In genomic region chr2:158651358-158652057, GRCh38 we compare ENCODE assay signal across 14 cellular contexts.
DNase-seq lines count a peak whose midpoint lies in the region; ATAC-seq, FAIRE-seq and TF ChIP-seq lines count a peak whose summit lies in the region.
"Had no signal": no experiment of that assay in that cellular context is flagged by ENCODE, and none has a peak within 500 bp of the region (broad histone marks: within the 10 kb centered on the region; RNA-seq: fewer than 3 reads in every experiment).

No MANE protein-coding gene starts in this region.

- no peak for TF ChIP-seq CTCF in heart left ventricle (IDR thresholded peaks at IDR 0.05)
- TF ChIP-seq CTCF in pancreas (IDR thresholded peaks at IDR 0.05), result no peak
- TF ChIP-seq CTCF in psoas muscle (IDR thresholded peaks at IDR 0.05), result no peak
- no peak for TF ChIP-seq CTCF in tibial nerve (IDR thresholded peaks at IDR 0.05)

- H3K4me3 ChIP-seq in CD4-positive, CD25-positive, alpha-beta regulatory T cell (ENCODE audit: low read depth, low read length), result no peak overlapping the region
- no peak overlapping the region for H3K4me3 ChIP-seq in Jurkat, Clone E6-1 (ENCODE audit: low read length)
- H3K4me3 ChIP-seq in heart left ventricle (no peak overlapping the region), pancreas (peak overlapping the region in 1 of 4 donors; percentile 19), psoas muscle (no peak overlapping the region), tibial nerve (no peak overlapping the region)
- H3K4me3 ChIP-seq: GM23338 had no signal

- FAIRE-seq in pancreas (lab: Jason Lieb, UNC), result no peak
- FAIRE-seq: G401.6, HTR-8/SVneo had no signal

- intact Hi-C loops in heart left ventricle (cut with DNase I), result no loop called here
- intact Hi-C loops in pancreas (cut with DNase I), result no loop called here
- intact Hi-C loops in psoas muscle (cut with DNase I), result no loop called here

- no peak overlapping the region for H3K27ac ChIP-seq in CD4-positive, CD25-positive, alpha-beta regulatory T cell (ENCODE audit: insufficient read depth, low read length, poor library complexity, severe bottlenecking)
- H3K27ac ChIP-seq in heart left ventricle, result peak overlapping the region in 2 of 12 donors; percentile 13 to 23
- peak overlapping the region; percentile 43 to 76 (median 60) for H3K27ac ChIP-seq in pancreas
- H3K27ac ChIP-seq in psoas muscle, result no peak overlapping the region
- H3K27ac ChIP-seq in tibial nerve, result no peak overlapping the region
- H3K27ac ChIP-seq: C4-2B had no signal

- no peak for ATAC-seq in CD4-positive, CD25-positive, alpha-beta regulatory T cell (ENCODE audit: low read depth in 2 of 2)
- ATAC-seq in heart left ventricle (peak; percentile 72 to 91 (median 86)), pancreas (peak; percentile 94 to 97 (median 96)), psoas muscle (no peak), HG02642 (IDR thresholded peaks at IDR 0.05; ENCODE audit: poor library complexity, unreplicated experiment) (no peak)

- no peaks in the 10 kb centered on the region for H3K27me3 ChIP-seq in CD4-positive, CD25-positive, alpha-beta regulatory T cell (ENCODE audit: control insufficient read depth, insufficient read depth, low read length)
- H3K27me3 ChIP-seq in heart left ventricle (no peaks in the 10 kb centered on the region), pancreas (no peaks in the 10 kb centered on the region), psoas muscle (ENCODE audit: insufficient read depth in 3 of 3, low read length in 2 of 3) (no peaks in the 10 kb centered on the region), tibial nerve (no peaks in the 10 kb centered on the region)

- TF ChIP-seq EP300 in tibial nerve (IDR thresholded peaks at IDR 0.05), result no peak

- TF ChIP-seq POLR2A in heart left ventricle (IDR thresholded peaks at IDR 0.05), result no peak
- no peak for TF ChIP-seq POLR2A in tibial nerve (IDR thresholded peaks at IDR 0.05)

- 69 to 85% (median 73%) methylated on average over 6 of the region's 6 CpGs for WGBS in heart left ventricle, 4 donors
- 43 to 45% methylated on average over 6 of the region's 6 CpGs for WGBS in pancreas, 2 donors
- 79 to 93% (median 90%) methylated on average over 6 of the region's 6 CpGs for WGBS in psoas muscle, 3 donors
- WGBS in tibial nerve, 2 donors, result 92 to 94% methylated on average over 6 of the region's 6 CpGs

- no peaks in the 10 kb centered on the region for H3K27me3 Mint-ChIP-seq in CD4-positive, CD25-positive, alpha-beta regulatory T cell

- no peaks in the 10 kb centered on the region for H3K36me3 ChIP-seq in CD4-positive, CD25-positive, alpha-beta regulatory T cell (ENCODE audit: control insufficient read depth, insufficient read depth, low read length)
- H3K36me3 ChIP-seq in heart left ventricle (peaks cover 0 to 17% (median 0%) of the 10 kb centered on the region in 9 donors), pancreas (no peaks in the 10 kb centered on the region), psoas muscle (ENCODE audit: insufficient read depth in 1 of 2, low read depth in 1 of 2) (peaks cover 0 to 3% of the 10 kb centered on the region in 2 donors), tibial nerve (peaks cover 0 to 21% (median 0%) of the 10 kb centered on the region in 3 donors)

- H3K36me3 Mint-ChIP-seq in CD4-positive, CD25-positive, alpha-beta regulatory T cell, result peaks cover 17% of the 10 kb centered on the region

- no peaks in the 10 kb centered on the region for H3K4me1 Mint-ChIP-seq in CD4-positive, CD25-positive, alpha-beta regulatory T cell

- no peak overlapping the region for H3K4me3 Mint-ChIP-seq in CD4-positive, CD25-positive, alpha-beta regulatory T cell
- H3K4me3 Mint-ChIP-seq: GM23338 had no signal

- peak in 1 of 3 donors; percentile 3 for DNase-seq in CD4-positive, CD25-positive, alpha-beta regulatory T cell
- peak; percentile 81 for DNase-seq in Jurkat, Clone E6-1 (ENCODE audit: low read depth, low spot score)
- DNase-seq in heart left ventricle, result peak in 1 of 5 donors; percentile 56
- peak; percentile 71 to 93 (median 85) for DNase-seq in pancreas
- DNase-seq in psoas muscle, result no peak
- no peak for DNase-seq in tibial nerve (ENCODE audit: low spot score in 2 of 2)
- DNase-seq: NCI-H446, SK-N-SH had no signal

- H3K9me3 ChIP-seq in CD4-positive, CD25-positive, alpha-beta regulatory T cell (ENCODE audit: control insufficient read depth in 2 of 2, low read length in 2 of 2), result no peaks in the 10 kb centered on the region
- H3K9me3 ChIP-seq in heart left ventricle, result no peaks in the 10 kb centered on the region
- no peaks in the 10 kb centered on the region for H3K9me3 ChIP-seq in pancreas
- H3K9me3 ChIP-seq in psoas muscle, result no peaks in the 10 kb centered on the region
- no peaks in the 10 kb centered on the region for H3K9me3 ChIP-seq in tibial nerve
- H3K9me3 ChIP-seq: Caco-2, SK-N-SH had no signal

- peak overlapping the region in 2 of 3 donors; percentile 14 to 38 for H3K27ac Mint-ChIP-seq in CD4-positive, CD25-positive, alpha-beta regulatory T cell
- H3K27ac Mint-ChIP-seq: GM23338 had no signal

- no peaks in the 10 kb centered on the region for H3K4me1 ChIP-seq in CD4-positive, CD25-positive, alpha-beta regulatory T cell (ENCODE audit: control insufficient read depth, insufficient read depth, low read length, poor library complexity, severe bottlenecking)
- H3K4me1 ChIP-seq in heart left ventricle (peaks cover 0 to 28% (median 0%) of the 10 kb centered on the region in 12 donors), pancreas (peaks cover 9 to 18% (median 14%) of the 10 kb centered on the region in 3 donors), psoas muscle (no peaks in the 10 kb centered on the region), tibial nerve (no peaks in the 10 kb centered on the region)
- H3K4me1 ChIP-seq: Caco-2 had no signal

- H3K9me3 Mint-ChIP-seq in CD4-positive, CD25-positive, alpha-beta regulatory T cell, result no peaks in the 10 kb centered on the region
- H3K9me3 Mint-ChIP-seq: GM23338 had no signal

Comparison
In these comparisons a context has a peak if more than half of its experiments do, and no peak if none do; other contexts are left out.
1. ATAC-seq: peak in heart left ventricle (4 of 4) and pancreas (4 of 4); none in CD4-positive, CD25-positive, alpha-beta regulatory T cell (0 of 2), psoas muscle (0 of 4) and HG02642 (single experiment).
2. DNase-seq: peak in Jurkat, Clone E6-1 (single experiment) and pancreas (6 of 6); none in psoas muscle (0 of 2) and tibial nerve (0 of 2).
3. H3K27ac ChIP-seq: peak in pancreas (4 of 4); none in CD4-positive, CD25-positive, alpha-beta regulatory T cell (single experiment), psoas muscle (single experiment) and tibial nerve (0 of 4).